ENCODE assay signal across 8 cellular contexts in the genomic region with DNA sequence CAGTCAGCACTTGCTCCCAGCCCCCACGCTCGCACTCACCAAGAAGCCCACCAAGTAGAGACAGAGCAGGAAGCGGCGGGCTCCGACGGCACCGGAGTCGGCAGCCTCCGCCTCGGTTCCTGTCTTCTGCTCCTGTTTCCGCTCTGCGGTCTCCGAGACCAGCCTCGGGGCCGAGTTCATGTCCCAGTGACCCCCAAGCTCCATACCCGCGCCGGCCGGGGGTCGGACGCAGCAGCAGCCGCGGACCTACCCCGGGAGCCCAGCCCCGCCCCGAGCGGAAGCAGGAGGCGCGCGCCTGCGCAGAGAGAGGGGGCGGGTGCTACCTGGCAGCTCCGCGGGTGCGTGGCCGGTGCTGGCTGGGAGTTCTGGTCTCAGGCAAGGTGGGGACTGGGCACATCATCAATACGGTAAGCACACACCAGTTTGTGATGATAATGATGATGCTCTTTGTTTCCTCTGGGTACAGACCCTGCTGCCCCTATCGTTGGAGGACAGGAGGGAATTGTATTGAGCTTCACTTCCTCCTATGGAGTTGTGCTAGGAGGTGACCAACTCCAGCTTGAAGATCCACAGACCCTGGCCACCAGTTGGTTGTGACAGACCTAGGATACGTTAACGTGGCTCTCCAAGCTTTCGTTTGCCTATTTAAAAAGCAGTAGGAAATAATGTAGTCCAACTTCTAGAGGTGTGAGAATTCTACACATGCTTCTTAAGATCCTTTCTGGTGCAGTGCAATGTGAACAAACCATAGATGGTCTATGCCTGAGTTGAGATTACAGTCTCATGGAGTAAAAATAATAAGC. TPM values are rescaled to one million over a fixed set of nuclear protein-coding genes. Genes with fewer than 3 reads are reported as not detected.
DNase-seq lines count a peak whose midpoint lies in the region; ATAC-seq and TF ChIP-seq lines count a peak whose summit lies in the region.

No MANE protein-coding gene starts in this region.

- WGBS in lower leg skin, 2 donors = 1 to 2% methylated on average over 11 to 16 of the region's 41 CpGs

- peak overlapping the region in 30 of 59 donors; percentile 4 to 84 (median 51) for H3K27ac ChIP-seq in dorsolateral prefrontal cortex

- DNase-seq in Ammon's horn (ENCODE audit: low spot score) (peak; percentile 77), NCI-H345 (lab: John Stamatoyannopoulos, UW) (peak; percentile 84), dorsolateral prefrontal cortex (peak; percentile 52 to 89 (median 73)), lower leg skin (ENCODE audit: low spot score in 2 of 2) (peak; percentile 69 to 95)
- peak; percentile 82 for DNase-seq in activated CD4-positive, alpha-beta T cell treated with anti-CD3 and anti-CD28 coated beads, Interleukin-2, amount 50 U/mL, for 1 hour
- DNase-seq in stimulated activated CD4-positive, alpha-beta T cell treated with anti-CD3 and anti-CD28 coated beads, Interleukin-4, amount 100 ng/mL, for 48 hours (ENCODE audit: low read depth in 2 of 2) = peak; percentile 76 to 82

- H3K27me3 ChIP-seq in dorsolateral prefrontal cortex = no peaks in the 10 kb centered on the region

- peak; percentile 81 for ATAC-seq in GM18873 (IDR thresholded peaks at IDR 0.05; ENCODE audit: low FRiP score, unreplicated experiment)
- ATAC-seq in HG03103 (IDR thresholded peaks at IDR 0.05; ENCODE audit: low read depth, unreplicated experiment) = peak; percentile 88

- TF ChIP-seq POLR2A in lower leg skin (IDR thresholded peaks at IDR 0.05) = no peak

- peak in 14 of 56 donors; percentile 4 to 28 (median 16) for TF ChIP-seq CTCF in dorsolateral prefrontal cortex (IDR thresholded peaks at IDR 0.05 in 54 of 56, conservative IDR thresholded peaks at IDR 0.05 in 2 of 56; ENCODE audit: low read depth in 1 of 56, partially characterized antibody in 56 of 56)
- no peak for TF ChIP-seq CTCF in lower leg skin (IDR thresholded peaks at IDR 0.05)

- H3K4me3 ChIP-seq in dorsolateral prefrontal cortex (peak overlapping the region; percentile 61 to 99 (median 89)), lower leg skin (ENCODE audit: low read depth, poor library complexity, severe bottlenecking) (peak overlapping the region; percentile 86)

- intact Hi-C loops in dorsolateral prefrontal cortex (cut with DNase I) (no loop called here), lower leg skin (cut with DNase I; ENCODE audit: low total_unique reads) (no loop called here)

RNA-seq across cellular contexts. Expression of a gene that starts 25.0 kb away (rescaled TPM):
- total RNA-seq in dorsolateral prefrontal cortex (1 to 10 TPM; 1.0 to 8.6 (median 4.3) TPM), lower leg skin (1 to 10 TPM in 1 of 4 donors, under 1 TPM in 3; 0.53 to 1.5 (median 0.75) TPM)

Comparison
In these comparisons a context has a peak if more than half of its experiments do, and no peak if none do; other contexts are left out.
1. Peak in every context shown above with its lines: DNase-seq, ATAC-seq, H3K4me3 ChIP-seq and H3K27ac ChIP-seq.